18 cellular contexts compared by ENCODE assay signal in the genomic region with DNA sequence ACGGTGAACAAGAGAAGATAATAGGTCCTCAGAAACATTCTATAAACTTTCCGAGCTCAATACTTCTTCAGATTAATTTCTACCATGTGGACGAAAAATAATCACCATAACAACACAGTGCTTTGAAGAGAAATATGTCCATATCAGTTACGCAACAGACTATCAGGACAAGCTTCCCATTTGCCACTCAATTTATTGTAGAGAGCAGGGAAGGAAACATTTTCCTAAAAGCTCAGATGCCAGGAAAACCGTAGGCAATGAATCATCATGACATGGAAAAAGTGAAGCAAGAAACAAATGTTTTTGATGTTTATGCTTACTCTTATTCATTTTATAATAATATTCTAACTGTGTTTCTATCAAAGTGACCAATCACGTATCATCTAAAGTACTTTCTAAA.
A peak's percentile ranks its signal among the peaks of the same experiment; 100 is the strongest.
DNase-seq lines count a peak whose midpoint lies in the region; ATAC-seq, FAIRE-seq and TF ChIP-seq lines count a peak whose summit lies in the region.
"Had no signal": no experiment of that assay in that cellular context is flagged by ENCODE, and none has a peak within 500 bp of the region (broad histone marks: within the 10 kb centered on the region; RNA-seq: fewer than 3 reads in every experiment).

No MANE protein-coding gene starts in this region.

- ATAC-seq in HCT116: no peak
- ATAC-seq in HG02642 (IDR thresholded peaks at IDR 0.05; ENCODE audit: poor library complexity, unreplicated experiment): no peak
- ATAC-seq: effector memory CD8-positive, alpha-beta T cell; Panc1 had no signal

- TF ChIP-seq RAD21 in HCT116 (IDR thresholded peaks at IDR 0.05; ENCODE audit: low read depth): no peak

- no peak overlapping the region for H3K27ac Mint-ChIP-seq in activated CD4-positive, alpha-beta T cell treated with anti-CD3 and anti-CD28 coated beads, Interleukin-2, amount 10 ng/mL, durations not matched to agents 24 days and 14 days
- H3K27ac Mint-ChIP-seq: effector memory CD8-positive, alpha-beta T cell; T-helper 1 cell treated with Interleukin-12 subunit alpha and Interleukin-12 subunit beta and Interleukin-4 antibody, amounts not matched to agents 30 μg/mL and 1 μg/mL, for 36 hours had no signal

- RAD21 ChIA-PET in HCT116 (lab: Charles Lee; ENCODE audit: low non-redundant PET in 1 of 2, low total read pairs in 2 of 2, uncharacterized antibody in 2 of 2, unreplicated experiment in 2 of 2): no interaction called here

- H3K9me2 ChIP-seq in HCT116 (ENCODE audit: insufficient read depth): no peaks in the 10 kb centered on the region

- TF ChIP-seq CTCF in HCT116 (IDR thresholded peaks at IDR 0.05 in 2 of 3, conservative IDR thresholded peaks at IDR 0.05 in 1 of 3; ENCODE audit: borderline replicate concordance in 1 of 3, insufficient read depth in 1 of 3, low read depth in 2 of 3, low read length in 2 of 3) (no peak), brain microvascular endothelial cell (IDR thresholded peaks at IDR 0.05; ENCODE audit: low read depth, low read length, missing control alignments) (no peak), left ventricle myocardium inferior (IDR thresholded peaks at IDR 0.05; ENCODE audit: borderline replicate concordance) (no peak), suprapubic skin (IDR thresholded peaks at IDR 0.05) (no peak)

- H3K4me3 ChIP-seq in HCT116 (replicated peaks in 1 of 2; ENCODE audit: low read depth in 1 of 2, low read length in 2 of 2) (no peak overlapping the region), brain microvascular endothelial cell (ENCODE audit: low read depth, low read length) (no peak overlapping the region), left ventricle myocardium inferior (no peak overlapping the region), suprapubic skin (no peak overlapping the region)

- H3K4me1 ChIP-seq in HCT116 (ENCODE audit: control insufficient read depth in 1 of 2, insufficient read depth in 2 of 2, low read length in 2 of 2) (no peaks in the 10 kb centered on the region), left ventricle myocardium inferior (no peaks in the 10 kb centered on the region), suprapubic skin (peaks cover 8% of the 10 kb centered on the region)

- TF ChIP-seq EP300 in suprapubic skin (IDR thresholded peaks at IDR 0.05): no peak

- no peaks in the 10 kb centered on the region for H3K9me3 ChIP-seq in HCT116 (ENCODE audit: control insufficient read depth in 1 of 2, insufficient read depth in 1 of 2, low read depth in 1 of 2, low read length in 2 of 2)
- peaks cover 7% of the 10 kb centered on the region for H3K9me3 ChIP-seq in left ventricle myocardium inferior (replicated peaks)
- no peaks in the 10 kb centered on the region for H3K9me3 ChIP-seq in suprapubic skin

- H3K36me3 ChIP-seq in HCT116 (ENCODE audit: control insufficient read depth in 1 of 2, insufficient read depth in 2 of 2, low read length in 2 of 2) (no peaks in the 10 kb centered on the region), brain microvascular endothelial cell (replicated peaks) (peaks cover 14% of the 10 kb centered on the region), left ventricle myocardium inferior (no peaks in the 10 kb centered on the region), suprapubic skin (no peaks in the 10 kb centered on the region)

- in situ Hi-C loops in brain microvascular endothelial cell (cut with HindIII; ENCODE audit: low pct_ligation_motif_present, low sequenced_read_pairs): no loop called here

- intact Hi-C loops in HCT116 (cut with micrococcal nuclease) (no loop called here), left ventricle myocardium inferior (cut with micrococcal nuclease) (no loop called here)
- intact Hi-C loops in activated CD4-positive, alpha-beta T cell treated with anti-CD3 and anti-CD28 coated beads, Interleukin-2, amount 10 ng/mL, durations not matched to agents 24 days and 14 days (cut with micrococcal nuclease): no loop called here

- H3K27me3 Mint-ChIP-seq in activated CD4-positive, alpha-beta T cell treated with anti-CD3 and anti-CD28 coated beads, Interleukin-2, amount 10 ng/mL, durations not matched to agents 24 days and 14 days: peaks cover 15% of the 10 kb centered on the region

- H3K36me3 Mint-ChIP-seq in activated CD4-positive, alpha-beta T cell treated with anti-CD3 and anti-CD28 coated beads, Interleukin-2, amount 10 ng/mL, durations not matched to agents 24 days and 14 days (ENCODE audit: low read depth): no peaks in the 10 kb centered on the region

- WGBS in suprapubic skin: 56% methylated on average over 6 of the region's 6 CpGs

- no peak for TF ChIP-seq POLR2A in HCT116 (IDR thresholded peaks at IDR 0.05; ENCODE audit: borderline replicate concordance, extremely low read depth, insufficient read depth, insufficient read length)
- TF ChIP-seq POLR2A in suprapubic skin (IDR thresholded peaks at IDR 0.05): no peak
- no peak for TF ChIP-seq POLR2A in GM12892 (IDR thresholded peaks at IDR 0.05; ENCODE audit: low read depth, low read length)

- no peak overlapping the region for H2AFZ ChIP-seq in HCT116 (ENCODE audit: low read depth, low read length, poor library complexity, severe bottlenecking)

- no peaks in the 10 kb centered on the region for H3K27me3 ChIP-seq in HCT116 (ENCODE audit: insufficient read depth, low read length)
- no peaks in the 10 kb centered on the region for H3K27me3 ChIP-seq in brain microvascular endothelial cell (replicated peaks)
- peaks cover 9% of the 10 kb centered on the region for H3K27me3 ChIP-seq in left ventricle myocardium inferior (ENCODE audit: low read depth)
- H3K27me3 ChIP-seq in suprapubic skin: no peaks in the 10 kb centered on the region

- FAIRE-seq in GM12892 (lab: Jason Lieb, UNC): no peak
- FAIRE-seq: small intestine had no signal

- H3K4me1 Mint-ChIP-seq in activated CD4-positive, alpha-beta T cell treated with anti-CD3 and anti-CD28 coated beads, Interleukin-2, amount 10 ng/mL, durations not matched to agents 24 days and 14 days: no peaks in the 10 kb centered on the region

- DNase-seq in HCT116 (ENCODE audit: low read depth, low spot score) (no peak), brain microvascular endothelial cell (peak; percentile 31), left ventricle myocardium inferior (no peak), suprapubic skin (ENCODE audit: low spot score in 2 of 2) (no peak), GM12892 (ENCODE audit: insufficient read length) (no peak)
- DNase-seq in activated CD4-positive, alpha-beta T cell treated with anti-CD3 and anti-CD28 coated beads, Interleukin-2, amount 10 ng/mL, durations not matched to agents 24 days and 14 days: no peak
- no peak for DNase-seq in activated naive CD4-positive, alpha-beta T cell (lab: John Stamatoyannopoulos, UW)
- DNase-seq: activated CD4-positive, alpha-beta T cell treated with anti-CD3 and anti-CD28 coated beads for 4 hours; activated T-cell treated with anti-CD3 and anti-CD28 coated beads, Interleukin-2, amount 50 U/mL, for 48 hours; effector memory CD8-positive, alpha-beta T cell; NCI-H1436 treated with DMSO at 0.1 percent for 48 hours; NCI-H510A treated with DMSO at 0.1 percent for 48 hours; nephron progenitor cell; small intestine; substantia nigra had no signal

- no peak overlapping the region for H3K4me2 ChIP-seq in HCT116 (ENCODE audit: low read length)

- H3K79me2 ChIP-seq in HCT116 (ENCODE audit: insufficient read depth, low read length): no peaks in the 10 kb centered on the region

- H3K9ac ChIP-seq in HCT116 (ENCODE audit: low read length): no peak overlapping the region

- no peaks in the 10 kb centered on the region for H3K9me3 Mint-ChIP-seq in activated CD4-positive, alpha-beta T cell treated with anti-CD3 and anti-CD28 coated beads, Interleukin-2, amount 10 ng/mL, durations not matched to agents 24 days and 14 days
- H3K9me3 Mint-ChIP-seq: effector memory CD8-positive, alpha-beta T cell; nephron progenitor cell; T-helper 1 cell treated with Interleukin-12 subunit alpha and Interleukin-12 subunit beta and Interleukin-4 antibody, amounts not matched to agents 30 μg/mL and 1 μg/mL, for 36 hours had no signal

- H4K20me1 ChIP-seq in HCT116 (ENCODE audit: insufficient read depth): no peaks in the 10 kb centered on the region

- no TSS peak for BruUV-seq in HCT116 (replicated peaks; lab: Mats Ljungman, UMichigan)

- no peak overlapping the region for H3K4me3 Mint-ChIP-seq in activated CD4-positive, alpha-beta T cell treated with anti-CD3 and anti-CD28 coated beads, Interleukin-2, amount 10 ng/mL, durations not matched to agents 24 days and 14 days
- H3K4me3 Mint-ChIP-seq: effector memory CD8-positive, alpha-beta T cell; nephron progenitor cell; T-helper 1 cell treated with Interleukin-12 subunit alpha and Interleukin-12 subunit beta and Interleukin-4 antibody, amounts not matched to agents 30 μg/mL and 1 μg/mL, for 36 hours had no signal

- POLR2A ChIA-PET in HCT116 (lab: Charles Lee): no interaction called here

- CTCF ChIA-PET in HCT116 (lab: Charles Lee): no interaction called here

- H3K27ac ChIP-seq in HCT116 (ENCODE audit: low read depth, low read length): no peak overlapping the region
- H3K27ac ChIP-seq in brain microvascular endothelial cell: peak overlapping the region; percentile 12
- H3K27ac ChIP-seq in left ventricle myocardium inferior (replicated peaks): peak overlapping the region; percentile 63
- H3K27ac ChIP-seq in suprapubic skin: peak overlapping the region; percentile 50

TF ChIP-seq in HCT116, 20 proteins besides CTCF, POLR2A, EP300 and RAD21:
- TF ChIP-seq CEBPB (IDR thresholded peaks at IDR 0.05; ENCODE audit: low read depth): peak; percentile 39; the same call in 1 of the 2 replicates
- TF ChIP-seq ELF1 (IDR thresholded peaks at IDR 0.05; ENCODE audit: borderline replicate concordance, low read depth): no peak
TF ChIP-seq in HCT116: peak in this region for 1.
